In genomic region chr1:9822897-9823692, GRCh38 we compare ENCODE assay signal across 1 cellular context.
TF ChIP-seq lines count a peak whose summit lies in the region.

No MANE protein-coding gene starts in this region.

TF ChIP-seq in GM23338, 12 proteins besides CTCF, POLR2A, EP300 and RAD21 (continued from another document):
- TF ChIP-seq REST (IDR thresholded peaks at IDR 0.05; ENCODE audit: unreplicated experiment) (no peak), NANOG (IDR thresholded peaks at IDR 0.05; ENCODE audit: borderline replicate concordance) (no peak), ZNF331 (CRISPR knock-in tag; IDR thresholded peaks at IDR 0.05; ENCODE audit: low read depth) (no peak), JUNB (IDR thresholded peaks at IDR 0.05; ENCODE audit: unreplicated experiment) (no peak), ZNF114 (CRISPR knock-in tag; IDR thresholded peaks at IDR 0.05) (no peak), EZH2 (IDR thresholded peaks at IDR 0.05; ENCODE audit: low read depth, unreplicated experiment) (no peak), POLR2AphosphoS5 (IDR thresholded peaks at IDR 0.05; ENCODE audit: low read depth) (no peak), STAT1 (IDR thresholded peaks at IDR 0.05; ENCODE audit: unreplicated experiment) (no peak)
